ENCODE assay signal across 12 cellular contexts in genomic region chr1:19366599-19367315, GRCh38. TPM values are rescaled to one million over a fixed set of nuclear protein-coding genes. Genes with fewer than 3 reads are reported as not detected.
DNase-seq lines count a peak whose midpoint lies in the region; ATAC-seq and TF ChIP-seq lines count a peak whose summit lies in the region.
"Had no signal": no experiment of that assay in that cellular context is flagged by ENCODE, and none has a peak within 500 bp of the region (broad histone marks: within the 10 kb centered on the region; RNA-seq: fewer than 3 reads in every experiment).

No MANE protein-coding gene starts in this region.

- 77 to 89% methylated on average over 11 of the region's 11 CpGs for whole genome bisulfite sequencing in body of pancreas, 2 donors

- no peaks in the 10 kb centered on the region for H3K36me3 ChIP-seq in body of pancreas (replicated peaks in 1 of 2; ENCODE audit: insufficient read depth in 1 of 2, low read depth in 2 of 2)
- peaks cover 12% of the 10 kb centered on the region for H3K36me3 ChIP-seq in lower lobe of right lung
- no peaks in the 10 kb centered on the region for H3K36me3 ChIP-seq in uterus

- H3K4me3 ChIP-seq in body of pancreas (no peak overlapping the region), lower lobe of right lung (no peak overlapping the region), uterus (no peak overlapping the region)
- H3K4me3 ChIP-seq: upper lobe of left lung had no signal

- H3K4me1 ChIP-seq in body of pancreas, result no peaks in the 10 kb centered on the region
- H3K4me1 ChIP-seq in lower lobe of right lung, result peaks cover 61% of the 10 kb centered on the region
- peaks cover 8 to 11% of the 10 kb centered on the region in 2 donors for H3K4me1 ChIP-seq in uterus

- no peaks in the 10 kb centered on the region for H3K9me3 ChIP-seq in body of pancreas
- no peaks in the 10 kb centered on the region for H3K9me3 ChIP-seq in lower lobe of right lung
- H3K9me3 ChIP-seq in uterus, result no peaks in the 10 kb centered on the region
- H3K9me3 ChIP-seq: upper lobe of left lung had no signal

- no peaks in the 10 kb centered on the region for H3K27me3 ChIP-seq in body of pancreas
- H3K27me3 ChIP-seq in lower lobe of right lung (ENCODE audit: low read depth), result no peaks in the 10 kb centered on the region
- H3K27me3 ChIP-seq in uterus, result no peaks in the 10 kb centered on the region
- H3K27me3 ChIP-seq: upper lobe of left lung had no signal

- TF ChIP-seq POLR2A in body of pancreas (IDR thresholded peaks at IDR 0.05) (no peak), uterus (IDR thresholded peaks at IDR 0.05) (no peak)

- intact Hi-C loops in Right ventricle myocardium superior (cut with DNase I) (no loop called here), cardiac septum (cut with DNase I) (no loop called here), body of pancreas (cut with DNase I) (no loop called here), lower lobe of right lung (cut with DNase I) (no loop called here), uterus (cut with DNase I; ENCODE audit: low total_unique reads) (no loop called here)

- ATAC-seq in Right ventricle myocardium superior (ENCODE audit: poor library complexity) (no peak), body of pancreas (peak; percentile 9), lower lobe of right lung (no peak), HG03521 (IDR thresholded peaks at IDR 0.05; ENCODE audit: unreplicated experiment) (no peak)
- ATAC-seq: activated CD4-positive, CD25-positive, alpha-beta regulatory T cell treated with anti-CD3 and anti-CD28 coated beads, Interleukin-2, amount 50 U/mL, for 24 hours had no signal

- H3K27ac ChIP-seq in body of pancreas (peak overlapping the region in 2 of 4 donors; percentile 56 to 57), lower lobe of right lung (peak overlapping the region; percentile 68), uterus (peak overlapping the region; percentile 51 to 63)

- DNase-seq in Right ventricle myocardium superior (peak; percentile 10), cardiac septum (ENCODE audit: low spot score) (no peak), body of pancreas (no peak), lower lobe of right lung (no peak), uterus (no peak), HuH-7 (ENCODE audit: low spot score) (no peak), amniotic stem cell (lab: John Stamatoyannopoulos, UW) (no peak)
- DNase-seq: DND-41, NCI-H446, upper lobe of left lung had no signal

- no peak for TF ChIP-seq CTCF in body of pancreas (IDR thresholded peaks at IDR 0.05)
- TF ChIP-seq CTCF in lower lobe of right lung (IDR thresholded peaks at IDR 0.05), result no peak
- TF ChIP-seq CTCF in uterus (IDR thresholded peaks at IDR 0.05), result no peak

RNA-seq across cellular contexts. Expression of gene SLC66A1, which starts 54.6 kb away (rescaled TPM):
- total RNA-seq in Right ventricle myocardium superior (5.8 TPM), cardiac septum (7.5 TPM), body of pancreas (10 to 100 TPM in 1 of 2 donors, 1 to 10 TPM in 1; 9.6 to 23.4 TPM), lower lobe of right lung (15.4 TPM), uterus (10 to 100 TPM in 2 of 4 donors, 1 to 10 TPM in 1, under 1 TPM in 1; 0.88 to 18.1 (median 8.2) TPM)

RNA-seq across cellular contexts. Expression of gene AKR7A2, which starts 54.8 kb away (rescaled TPM):
- total RNA-seq in Right ventricle myocardium superior (40.6 TPM), cardiac septum (33.5 TPM), body of pancreas (10 to 100 TPM; 24.1 to 45.1 TPM), lower lobe of right lung (37.4 TPM), uterus (100 to 1,000 TPM in 1 of 4 donors, 10 to 100 TPM in 2, 1 to 10 TPM in 1; 5.6 to 108 (median 33.6) TPM)
